15 cellular contexts compared by ENCODE assay signal in the genomic region with DNA sequence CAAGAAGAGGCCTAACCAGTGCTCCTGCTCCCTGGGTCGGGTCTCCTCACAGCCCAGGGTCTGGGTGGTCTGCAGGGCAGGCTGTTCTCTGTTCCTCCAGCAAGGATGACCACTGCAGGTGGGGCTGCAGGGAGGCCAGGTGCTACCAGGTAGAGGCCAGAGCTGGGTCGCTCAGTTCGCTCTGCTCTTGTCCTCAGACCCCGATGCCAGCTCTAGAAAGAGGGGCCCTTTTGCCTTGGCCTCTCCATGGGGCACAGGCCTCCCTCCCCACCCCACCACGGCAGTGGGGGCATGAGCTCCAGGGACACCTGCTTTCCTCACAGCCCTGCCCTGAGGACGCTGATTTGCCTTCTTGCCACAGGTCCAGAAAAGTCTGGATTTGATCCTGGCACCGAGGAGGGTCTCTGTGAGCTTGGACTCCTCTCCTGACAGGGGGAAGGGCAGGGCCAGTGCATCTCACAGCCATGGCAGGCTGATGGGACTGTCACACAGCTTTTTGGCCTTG.
DNase-seq lines count a peak whose midpoint lies in the region; ATAC-seq and TF ChIP-seq lines count a peak whose summit lies in the region.
"Had no signal": no experiment of that assay in that cellular context is flagged by ENCODE, and none has a peak within 500 bp of the region (broad histone marks: within the 10 kb centered on the region; RNA-seq: fewer than 3 reads in every experiment).

No MANE protein-coding gene starts in this region.

- H3K36me3 ChIP-seq in BLaER1 (no peaks in the 10 kb centered on the region), NT2/D1 (ENCODE audit: insufficient read depth, insufficient read length, low read length) (no peaks in the 10 kb centered on the region), mesenchymal stem cell (ENCODE audit: control insufficient read depth in 1 of 2, insufficient read depth in 2 of 2, low read depth in 1 of 2, low read length in 2 of 2) (no peaks in the 10 kb centered on the region), testis (ENCODE audit: low read depth, missing control alignments) (no peaks in the 10 kb centered on the region)

- no peak overlapping the region for H2BK12ac ChIP-seq in mesenchymal stem cell (ENCODE audit: low read length in 2 of 2)

- H3K4ac ChIP-seq in mesenchymal stem cell (ENCODE audit: low read depth in 1 of 2, low read length in 2 of 2) = no peak overlapping the region

- TF ChIP-seq CTCF in testis (IDR thresholded peaks at IDR 0.05) = no peak

- H3K4me1 ChIP-seq in BLaER1 (peaks cover 21% of the 10 kb centered on the region), NT2/D1 (ENCODE audit: insufficient read depth, insufficient read length) (peaks cover 8% of the 10 kb centered on the region), mesenchymal stem cell (ENCODE audit: control insufficient read depth, insufficient read depth, low read depth, low read length) (no peaks in the 10 kb centered on the region), testis (no peaks in the 10 kb centered on the region)

- no peak overlapping the region for H3K9ac ChIP-seq in BLaER1
- peak overlapping the region; percentile 38 for H3K9ac ChIP-seq in NT2/D1 (ENCODE audit: insufficient read length, low read depth)
- H3K9ac ChIP-seq in mesenchymal stem cell (ENCODE audit: low read length) = no peak overlapping the region

- H4K8ac ChIP-seq in mesenchymal stem cell (ENCODE audit: low read length) = no peak overlapping the region

- intact Hi-C loops in testis (cut with DNase I; ENCODE audit: low total_unique reads) = no loop called here

- H3K9me3 ChIP-seq in BLaER1 = no peaks in the 10 kb centered on the region
- no peaks in the 10 kb centered on the region for H3K9me3 ChIP-seq in NT2/D1 (ENCODE audit: insufficient read depth, low read length)
- no peaks in the 10 kb centered on the region for H3K9me3 ChIP-seq in mesenchymal stem cell (ENCODE audit: control insufficient read depth, low read length)
- H3K9me3 ChIP-seq in testis = no peaks in the 10 kb centered on the region

- H4K91ac ChIP-seq in mesenchymal stem cell (ENCODE audit: low read length) = peak overlapping the region; percentile 27

- H2BK15ac ChIP-seq in mesenchymal stem cell (ENCODE audit: low read depth, poor library complexity, severe bottlenecking) = no peak overlapping the region

- H3K4me2 ChIP-seq in BLaER1 = peak overlapping the region; percentile 66
- no peak overlapping the region for H3K4me2 ChIP-seq in mesenchymal stem cell (ENCODE audit: low read length, poor library complexity, severe bottlenecking)

- H3K18ac ChIP-seq in mesenchymal stem cell (ENCODE audit: low read depth in 1 of 2, low read length in 2 of 2) = no peak overlapping the region

- H3K14ac ChIP-seq in mesenchymal stem cell (ENCODE audit: low read length in 2 of 2) = no peak overlapping the region

- no peak for TF ChIP-seq POLR2A in testis (IDR thresholded peaks at IDR 0.05)

- WGBS in mesenchymal stem cell = 60% methylated on average over 7 of the region's 7 CpGs
- 89% methylated on average over 7 of the region's 7 CpGs; no CpG with 5 or more reads in 1 of the 2 donors for WGBS in testis, 2 donors

- no peak overlapping the region for H2AK5ac ChIP-seq in mesenchymal stem cell (ENCODE audit: low read length, severe bottlenecking)

- no peak overlapping the region for H3K27ac ChIP-seq in BLaER1
- no peak overlapping the region for H3K27ac ChIP-seq in mesenchymal stem cell (ENCODE audit: low read length, poor library complexity, severe bottlenecking)
- no peak overlapping the region for H3K27ac ChIP-seq in testis

- no peaks in the 10 kb centered on the region for H3K79me1 ChIP-seq in mesenchymal stem cell (replicated peaks; ENCODE audit: low read length, poor library complexity, severe bottlenecking)

- no peak for DNase-seq in NT2/D1 (ENCODE audit: low read depth, low spot score)
- no peak for DNase-seq in mesenchymal stem cell
- peak; percentile 7 for DNase-seq in testis
- no peak for DNase-seq in stimulated activated naive CD4-positive, alpha-beta T cell (lab: John Stamatoyannopoulos, UW)
- no peak for DNase-seq in NCI-H510A (lab: John Stamatoyannopoulos, UW)
- DNase-seq: COR-L47, DMS153, DMS79 treated with DMSO at 0.1 percent for 48 hours, EL, HCEC 1CT, HFFc6, IMR-90 had no signal

- H3K4me3 ChIP-seq in BLaER1 (no peak overlapping the region), NT2/D1 (ENCODE audit: insufficient read length, low read depth) (no peak overlapping the region), mesenchymal stem cell (ENCODE audit: insufficient read depth in 1 of 2, low read depth in 1 of 2, low read length in 2 of 2) (no peak overlapping the region), testis (no peak overlapping the region)

- H4K20me1 ChIP-seq in BLaER1 = no peaks in the 10 kb centered on the region

- ATAC-seq in HG02870 (IDR thresholded peaks at IDR 0.05; ENCODE audit: unreplicated experiment) = no peak
- ATAC-seq: CD8-positive, alpha-beta T cell had no signal

- no peak overlapping the region for H2BK120ac ChIP-seq in mesenchymal stem cell (ENCODE audit: low read depth, low read length)

- H3K23ac ChIP-seq in mesenchymal stem cell (ENCODE audit: low read length in 2 of 2) = no peak overlapping the region

- no peak overlapping the region for H2BK5ac ChIP-seq in mesenchymal stem cell (ENCODE audit: low read depth, low read length, poor library complexity, severe bottlenecking)

- H3K27me3 ChIP-seq in BLaER1 (peaks cover 15% of the 10 kb centered on the region), NT2/D1 (ENCODE audit: insufficient read depth, insufficient read length) (no peaks in the 10 kb centered on the region), mesenchymal stem cell (ENCODE audit: control insufficient read depth in 1 of 2, insufficient read depth in 1 of 2, low read length in 2 of 2) (peaks cover 0 to 10% of the 10 kb centered on the region in 2 experiments), testis (no peaks in the 10 kb centered on the region)

- no peak overlapping the region for H2AFZ ChIP-seq in mesenchymal stem cell (ENCODE audit: low read depth, low read length)
